Comparison of ENCODE assay signal across 14 cellular contexts in genomic region chr4:152944678-152945320, GRCh38.
"Had no signal": no experiment of that assay in that cellular context is flagged by ENCODE, and none has a peak within 500 bp of the region (broad histone marks: within the 10 kb centered on the region; RNA-seq: fewer than 3 reads in every experiment).

No MANE protein-coding gene starts in this region.

- H3K27me3 ChIP-seq: breast epithelium had no signal

- H3K9ac ChIP-seq: parathyroid adenoma had no signal

- DNase-seq: activated CD4-positive, alpha-beta T cell treated with anti-CD3 and anti-CD28 coated beads for 1 hour; activated CD4-positive, alpha-beta T cell treated with anti-CD3 and anti-CD28 coated beads, Interleukin-2, amount 50 U/mL, for 48 hours; activated naive CD4-positive, alpha-beta T cell treated with Interleukin-2 at 50 U/mL for 16 hours; aorta; cerebellar nuclear complex; effector memory CD4-positive, alpha-beta T cell; foreskin keratinocyte; stimulated activated CD4-positive, alpha-beta T cell treated with anti-CD3 and anti-CD28 coated beads, Interleukin-2, amount 100 ng/mL, for 48 hours; tibial artery had no signal

- H3K4me3 Mint-ChIP-seq: activated T-helper 17 cell treated with anti-CD3 and anti-CD28 coated beads, Interleukin-2, amount 50 U/mL, for 72 hours; dendritic cell treated with granulocyte-macrophage colony-stimulating factor and Interleukin-4, amounts not matched to agents 40 ng/mL and 50 ng/mL, for 4 days; stimulated activated memory B cell treated with anti-CD40 and anti-IgM and Interleukin-4, amounts not matched to agents 10 μg/mL and 1 μg/mL and 100 μg/mL, for 72 hours had no signal

- H2AFZ ChIP-seq: parathyroid adenoma had no signal

- H3K4me3 ChIP-seq: breast epithelium, tibial artery had no signal

- H3K9me3 Mint-ChIP-seq: activated T-helper 17 cell treated with anti-CD3 and anti-CD28 coated beads, Interleukin-2, amount 50 U/mL, for 72 hours; dendritic cell treated with granulocyte-macrophage colony-stimulating factor and Interleukin-4, amounts not matched to agents 40 ng/mL and 50 ng/mL, for 4 days; stimulated activated memory B cell treated with anti-CD40 and anti-IgM and Interleukin-4, amounts not matched to agents 10 μg/mL and 1 μg/mL and 100 μg/mL, for 72 hours had no signal

- H3K27ac Mint-ChIP-seq: activated T-helper 17 cell treated with anti-CD3 and anti-CD28 coated beads, Interleukin-2, amount 50 U/mL, for 72 hours; dendritic cell treated with granulocyte-macrophage colony-stimulating factor and Interleukin-4, amounts not matched to agents 40 ng/mL and 50 ng/mL, for 4 days; stimulated activated memory B cell treated with anti-CD40 and anti-IgM and Interleukin-4, amounts not matched to agents 10 μg/mL and 1 μg/mL and 100 μg/mL, for 72 hours had no signal

- H3K27ac ChIP-seq: foreskin keratinocyte, tibial artery had no signal

- H3K9me3 ChIP-seq: breast epithelium, tibial artery had no signal

- H3K4me1 Mint-ChIP-seq: activated T-helper 17 cell treated with anti-CD3 and anti-CD28 coated beads, Interleukin-2, amount 50 U/mL, for 72 hours; stimulated activated memory B cell treated with anti-CD40 and anti-IgM and Interleukin-4, amounts not matched to agents 10 μg/mL and 1 μg/mL and 100 μg/mL, for 72 hours had no signal

- ATAC-seq: activated T-helper 17 cell treated with anti-CD3 and anti-CD28 coated beads, Interleukin-2, amount 50 U/mL, for 72 hours; foreskin keratinocyte; stimulated activated memory B cell treated with anti-CD40 and anti-IgM and Interleukin-4, amounts not matched to agents 10 μg/mL and 1 μg/mL and 100 μg/mL, for 72 hours had no signal

- H3K4me1 ChIP-seq: breast epithelium, foreskin keratinocyte, tibial artery had no signal

- H3K36me3 ChIP-seq: breast epithelium, tibial artery had no signal
